Comparison of ENCODE assay signal across 1 cellular context in genomic region chr12:2667716-2668440, GRCh38.
TF ChIP-seq lines count a peak whose summit lies in the region.

No MANE protein-coding gene starts in this region.

TF ChIP-seq in WTC11, 78 proteins besides CTCF, POLR2A, EP300 and RAD21 (continued from another document):
- TF ChIP-seq USF2 (CRISPR knock-in tag; IDR thresholded peaks at IDR 0.05): no peak
